ENCODE assay signal across 17 cellular contexts in genomic region chr1:26349196-26349885, GRCh38. TPM values are rescaled to one million over a fixed set of nuclear protein-coding genes. Genes with fewer than 3 reads are reported as not detected.
A peak's percentile ranks its signal among the peaks of the same experiment; 100 is the strongest.
DNase-seq lines count a peak whose midpoint lies in the region; ATAC-seq and TF ChIP-seq lines count a peak whose summit lies in the region.
"Had no signal": no experiment of that assay in that cellular context is flagged by ENCODE, and none has a peak within 500 bp of the region (broad histone marks: within the 10 kb centered on the region; RNA-seq: fewer than 3 reads in every experiment).

No MANE protein-coding gene starts in this region.

- POLR2A ChIA-PET in AG04449 (lab: Yijun Ruan, JAX): no interaction called here

- CTCF ChIA-PET in AG04449 (lab: Yijun Ruan, JAX): interaction anchor here (1.0 to 6.7 kb wide), 3 partner anchors 11 to 115 kb away, joined by 3 to 78 read pairs (median 5); partner anchors contain the start of gene CEP85

- no peaks in the 10 kb centered on the region for H3K36me3 ChIP-seq in ascending aorta

- no peak for ATAC-seq in GM19467 (IDR thresholded peaks at IDR 0.05; ENCODE audit: unreplicated experiment)
- ATAC-seq: Right ventricle myocardium inferior had no signal

- TF ChIP-seq CTCF in AG04449 (IDR thresholded peaks at IDR 0.05; ENCODE audit: insufficient read depth, low read length, missing control alignments) (no peak), ascending aorta (IDR thresholded peaks at IDR 0.05) (no peak)

- H3K4me3 ChIP-seq in AG04449 (ENCODE audit: low read depth, low read length) (no peak overlapping the region), ascending aorta (no peak overlapping the region)

- intact Hi-C loops in ascending aorta (cut with DNase I): no loop called here

- no peaks in the 10 kb centered on the region for H3K4me1 ChIP-seq in ascending aorta

- DNase-seq in AG04449 (ENCODE audit: low read depth, low spot score): peak; percentile 34
- peak; percentile 83 for DNase-seq in HK-2 (ENCODE audit: unreplicated experiment)
- DNase-seq in amniotic epithelial cell (ENCODE audit: low read depth): peak; percentile 84
- peak; percentile 89 for DNase-seq in iris pigment epithelial cell (ENCODE audit: low read depth)
- no peak for DNase-seq in NCI-H345 treated with DMSO at 0.1 percent for 48 hours (lab: John Stamatoyannopoulos, UW; ENCODE audit: unreplicated experiment)
- DNase-seq in RPMI8226: no peak
- DNase-seq in ascending aorta (ENCODE audit: low spot score in 2 of 2): no peak
- DNase-seq: activated naive CD4-positive, alpha-beta T cell treated with anti-CD3 and anti-CD28 coated beads, Interleukin-2, amount 50 U/mL, for 16 hours; AML-193; MV-4-11; NCI-H446 treated with DMSO at 0.1 percent for 48 hours; occipital lobe had no signal

- H3K9me3 ChIP-seq in ascending aorta: no peaks in the 10 kb centered on the region

- H3K27ac ChIP-seq in ascending aorta: no peak overlapping the region
- H3K27ac ChIP-seq: HL-60 had no signal

- no peaks in the 10 kb centered on the region for H3K27me3 ChIP-seq in ascending aorta

RNA-seq across cellular contexts. Expression of gene CRYBG2, which starts 4.6 kb away (rescaled TPM):
- total RNA-seq in ascending aorta: not detected
- total RNA-seq: Right ventricle myocardium inferior had no signal

RNA-seq across cellular contexts. Expression of gene ZNF683, which starts 23.2 kb away (rescaled TPM):
- total RNA-seq in ascending aorta: not detected
- total RNA-seq: lower leg skin, occipital lobe, urinary bladder had no signal

RNA-seq across cellular contexts. Expression of gene CD52, which starts 31.6 kb away (rescaled TPM):
- not detected for total RNA-seq in ascending aorta

RNA-seq across cellular contexts. Expression of gene UBXN11, which starts 42.9 kb away (rescaled TPM):
- 14.5 TPM for total RNA-seq in ascending aorta

Comparison
In these comparisons a context has a peak if more than half of its experiments do, and no peak if none do; other contexts are left out.
1. DNase-seq: peak in AG04449 (single experiment), HK-2 (single experiment), amniotic epithelial cell (single experiment) and iris pigment epithelial cell (single experiment); none in NCI-H345 treated with DMSO at 0.1 percent for 48 hours (single experiment), RPMI8226 (single experiment) and ascending aorta (0 of 2).